In genomic region chr3:77161098-77161497, GRCh38 we compare ENCODE assay signal across 24 cellular contexts.
"Had no signal": no experiment of that assay in that cellular context is flagged by ENCODE, and none has a peak within 500 bp of the region (broad histone marks: within the 10 kb centered on the region; RNA-seq: fewer than 3 reads in every experiment).

No MANE protein-coding gene starts in this region.

- ATAC-seq: activated T-cell treated with anti-CD3 and anti-CD28 coated beads, Interleukin-2, amount 50 U/mL, for 72 hours; gastrocnemius medialis; natural killer cell had no signal

- DNase-seq: activated CD4-positive, alpha-beta memory T cell treated with anti-CD3 and anti-CD28 coated beads for 36 hours; activated CD4-positive, alpha-beta T cell treated with anti-CD3 and anti-CD28 coated beads for 48 hours; activated CD4-positive, CD25-positive, alpha-beta regulatory T cell; activated effector memory CD4-positive, alpha-beta T cell treated with Interleukin-2 at 50 U/mL for 16 hours; activated naive CD4-positive, alpha-beta T cell treated with anti-CD3 and anti-CD28 coated beads for 36 hours; activated naive CD8-positive, alpha-beta T cell treated with anti-CD3 and anti-CD28 coated beads, Interleukin-2, amount 10 ng/mL, durations not matched to agents 7 days and 5 days; activated T-cell treated with anti-CD3 and anti-CD28 coated beads, Interleukin-2, amount 50 U/mL, for 72 hours; amniotic stem cell; colonic mucosa; esophagus squamous epithelium; gastrocnemius medialis; head of caudate nucleus; hypothalamus; midbrain; natural killer cell; retina; spleen; stimulated activated CD4-positive, alpha-beta T cell treated with anti-CD3 and anti-CD28 coated beads, Interleukin-4, amount 100 ng/mL, for 1 hour; stimulated activated naive CD4-positive, alpha-beta T cell; testis; trophoblast cell; uterus had no signal

- H3K27me3 ChIP-seq: breast epithelium, colonic mucosa, esophagus squamous epithelium, gastrocnemius medialis, spleen, testis, uterus had no signal

- H3K9me3 ChIP-seq: breast epithelium, colonic mucosa, esophagus squamous epithelium, gastrocnemius medialis, spleen, testis, uterus had no signal

- H3K9me3 Mint-ChIP-seq: activated naive CD8-positive, alpha-beta T cell treated with anti-CD3 and anti-CD28 coated beads, Interleukin-2, amount 10 ng/mL, durations not matched to agents 7 days and 5 days had no signal

- H3K27ac Mint-ChIP-seq: activated CD4-positive, alpha-beta memory T cell treated with anti-CD3 and anti-CD28 coated beads for 36 hours; activated naive CD4-positive, alpha-beta T cell treated with anti-CD3 and anti-CD28 coated beads for 36 hours; activated naive CD8-positive, alpha-beta T cell treated with anti-CD3 and anti-CD28 coated beads, Interleukin-2, amount 10 ng/mL, durations not matched to agents 7 days and 5 days; activated T-cell treated with anti-CD3 and anti-CD28 coated beads, Interleukin-2, amount 50 U/mL, for 72 hours; natural killer cell had no signal

- H3K27me3 Mint-ChIP-seq: activated CD4-positive, alpha-beta memory T cell treated with anti-CD3 and anti-CD28 coated beads for 36 hours; activated naive CD8-positive, alpha-beta T cell treated with anti-CD3 and anti-CD28 coated beads, Interleukin-2, amount 10 ng/mL, durations not matched to agents 7 days and 5 days; central memory CD8-positive, alpha-beta T cell had no signal

- H3K4me3 Mint-ChIP-seq: activated CD4-positive, alpha-beta memory T cell treated with anti-CD3 and anti-CD28 coated beads for 36 hours; activated naive CD4-positive, alpha-beta T cell treated with anti-CD3 and anti-CD28 coated beads for 36 hours; activated naive CD8-positive, alpha-beta T cell treated with anti-CD3 and anti-CD28 coated beads, Interleukin-2, amount 10 ng/mL, durations not matched to agents 7 days and 5 days; activated T-cell treated with anti-CD3 and anti-CD28 coated beads, Interleukin-2, amount 50 U/mL, for 72 hours; central memory CD8-positive, alpha-beta T cell; natural killer cell had no signal

- H3K27ac ChIP-seq: breast epithelium, colonic mucosa, esophagus squamous epithelium, gastrocnemius medialis, spleen, testis, uterus had no signal

- H3K36me3 ChIP-seq: breast epithelium, colonic mucosa, esophagus squamous epithelium, gastrocnemius medialis, spleen, uterus had no signal

- H3K4me1 ChIP-seq: breast epithelium, colonic mucosa, esophagus squamous epithelium, gastrocnemius medialis, spleen, testis, uterus had no signal

- H3K4me3 ChIP-seq: breast epithelium, colonic mucosa, esophagus squamous epithelium, gastrocnemius medialis, spleen, testis, uterus had no signal

- H3K36me3 Mint-ChIP-seq: activated CD4-positive, alpha-beta memory T cell treated with anti-CD3 and anti-CD28 coated beads for 36 hours; activated naive CD8-positive, alpha-beta T cell treated with anti-CD3 and anti-CD28 coated beads, Interleukin-2, amount 10 ng/mL, durations not matched to agents 7 days and 5 days; natural killer cell had no signal

- H3K4me1 Mint-ChIP-seq: activated naive CD8-positive, alpha-beta T cell treated with anti-CD3 and anti-CD28 coated beads, Interleukin-2, amount 10 ng/mL, durations not matched to agents 7 days and 5 days; central memory CD8-positive, alpha-beta T cell; natural killer cell had no signal
